1 cellular context compared by ENCODE assay signal in genomic region chr5:172283020-172283861, GRCh38.
TF ChIP-seq lines count a peak whose summit lies in the region.

Gene UBTD2 (minus strand): TSS chr5:172283764. CDS start chr5:172283665, 99 bp downstream.

TF ChIP-seq in H1, 55 proteins besides CTCF, POLR2A, EP300 and RAD21:
- TF ChIP-seq BCL11A (IDR thresholded peaks at IDR 0.05; ENCODE audit: low read depth in 2 of 2, low read length in 2 of 2): no peak
- peak; percentile 83; the same call in 1 of the 2 replicates for TF ChIP-seq PHF8 (conservative IDR thresholded peaks at IDR 0.05; ENCODE audit: low read depth, low read length)
- no peak for TF ChIP-seq RFX5 (IDR thresholded peaks at IDR 0.05; ENCODE audit: borderline replicate concordance, low read depth, low read length)
- TF ChIP-seq ASH2L (IDR thresholded peaks at IDR 0.05; ENCODE audit: low read length): peak; percentile 79
- no peak for TF ChIP-seq RXRA (IDR thresholded peaks at IDR 0.05; ENCODE audit: insufficient read depth, low read depth, low read length)
- TF ChIP-seq KDM4A (IDR thresholded peaks at IDR 0.05; ENCODE audit: low read depth, low read length, severe bottlenecking): peak; percentile 79
- TF ChIP-seq TAF1 (IDR thresholded peaks at IDR 0.05; ENCODE audit: low read depth, low read length): peak; percentile 30; the same call in 1 of the 2 replicates
- TF ChIP-seq SAP30 (IDR thresholded peaks at IDR 0.05; ENCODE audit: insufficient read depth, insufficient replicate concordance, low read length): peak; percentile 91
- TF ChIP-seq SIRT6 (IDR thresholded peaks at IDR 0.05; ENCODE audit: low read length): no peak
- peak; percentile 66 to 74; a peak in 3 of 4 replicates for TF ChIP-seq SIN3A (conservative IDR thresholded peaks at IDR 0.05 in 1 of 2, IDR thresholded peaks at IDR 0.05 in 1 of 2; ENCODE audit: low read depth in 1 of 2, low read length in 2 of 2)
- TF ChIP-seq POLR2AphosphoS5 (IDR thresholded peaks at IDR 0.05; ENCODE audit: low read depth, low read length): peak; percentile 56; the same call in 1 of the 2 replicates
- TF ChIP-seq BACH1 (IDR thresholded peaks at IDR 0.05; ENCODE audit: low read length): no peak
- TF ChIP-seq, protein P1, sequence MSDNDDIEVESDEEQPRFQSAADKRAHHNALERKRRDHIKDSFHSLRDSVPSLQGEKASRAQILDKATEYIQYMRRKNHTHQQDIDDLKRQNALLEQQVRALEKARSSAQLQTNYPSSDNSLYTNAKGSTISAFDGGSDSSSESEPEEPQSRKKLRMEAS (IDR thresholded peaks at IDR 0.05): peak; percentile 26; the same call in 1 of the 2 replicates
- TF ChIP-seq YY1 (IDR thresholded peaks at IDR 0.05; ENCODE audit: low read depth, low read length): peak; percentile 50; the same call in 1 of the 2 replicates
- no peak for TF ChIP-seq E2F6 (IDR thresholded peaks at IDR 0.05)
- TF ChIP-seq TAF7 (optimal IDR thresholded peaks at IDR 0.05; ENCODE audit: borderline replicate concordance, low read depth, low read length): peak; percentile 63
- TF ChIP-seq CBX5 (IDR thresholded peaks at IDR 0.05; ENCODE audit: low read depth, low read length): no peak
- TF ChIP-seq TEAD4 (IDR thresholded peaks at IDR 0.05; ENCODE audit: low read depth, low read length): 0 out of 2 replicates have a peak, but pooled peaks have one; percentile 2
- TF ChIP-seq CREB1 (IDR thresholded peaks at IDR 0.05): peak; percentile 57; the same call in 1 of the 2 replicates
- peak; percentile 73; the same call in 1 of the 2 replicates for TF ChIP-seq RBBP5 (IDR thresholded peaks at IDR 0.05; ENCODE audit: borderline replicate concordance, low read depth, low read length)
- TF ChIP-seq HDAC2 (IDR thresholded peaks at IDR 0.05; ENCODE audit: borderline replicate concordance in 1 of 2, low read depth in 2 of 2, low read length in 2 of 2): peak in 1 of 2 experiments; percentile 79; a peak in 2 of 4 replicates
TF ChIP-seq in H1: peak in this region for 14.
